In the genomic region with DNA sequence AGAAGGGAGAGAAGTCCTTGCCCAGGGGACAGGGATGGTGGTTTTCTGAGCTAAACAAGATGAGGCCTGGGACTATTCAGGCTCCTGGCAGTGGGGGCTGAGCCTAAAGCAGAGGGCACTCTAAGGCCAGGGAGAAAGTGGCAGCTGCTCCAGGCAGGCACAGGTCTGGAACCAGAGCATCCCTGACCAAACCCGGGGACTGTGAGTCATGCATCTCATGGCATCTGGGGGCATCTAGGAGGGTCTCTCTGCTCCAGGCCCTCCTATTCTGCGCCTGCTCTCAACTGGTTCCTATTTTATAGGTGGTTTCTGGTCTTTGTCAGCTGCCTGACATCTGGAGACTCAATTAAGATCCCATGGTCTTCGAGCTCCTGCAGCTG, we compare ENCODE assay signal across 11 cellular contexts. TPM values are rescaled to one million over a fixed set of nuclear protein-coding genes. Genes with fewer than 3 reads are reported as not detected.
DNase-seq lines count a peak whose midpoint lies in the region; ATAC-seq, FAIRE-seq and TF ChIP-seq lines count a peak whose summit lies in the region.
"Had no signal": no experiment of that assay in that cellular context is flagged by ENCODE, and none has a peak within 500 bp of the region (broad histone marks: within the 10 kb centered on the region; RNA-seq: fewer than 3 reads in every experiment).

No MANE protein-coding gene starts in this region.

- 52 to 95% (median 59%) methylated on average over 2 to 3 of the region's 3 CpGs for whole genome bisulfite sequencing in heart left ventricle, 4 donors

- DNase-seq in LHCN-M2 (ENCODE audit: low read depth) (peak; percentile 64), 8988T (no peak), heart left ventricle (no peak), urothelium cell line (ENCODE audit: low spot score) (no peak), NCI-H2029 (lab: John Stamatoyannopoulos, UW) (no peak)
- no peak for DNase-seq in effector memory CD4-positive, alpha-beta T cell

- H3K27ac ChIP-seq in effector memory CD4-positive, alpha-beta T cell (ENCODE audit: insufficient read depth, low read length, poor library complexity, severe bottlenecking), result peak overlapping the region; percentile 49
- peak overlapping the region in 4 of 12 donors; percentile 4 to 63 (median 44) for H3K27ac ChIP-seq in heart left ventricle
- H3K27ac ChIP-seq: dorsolateral prefrontal cortex had no signal

- H3K36me3 ChIP-seq in effector memory CD4-positive, alpha-beta T cell (ENCODE audit: control insufficient read depth, insufficient read depth, low read length), result no peaks in the 10 kb centered on the region
- no peaks in the 10 kb centered on the region for H3K36me3 ChIP-seq in skeletal muscle satellite cell (ENCODE audit: insufficient read depth, low read length)
- no peaks in the 10 kb centered on the region for H3K36me3 ChIP-seq in heart left ventricle

- H3K4me2 ChIP-seq in skeletal muscle satellite cell (ENCODE audit: low read length), result peak overlapping the region; percentile 78

- intact Hi-C loops in heart left ventricle (cut with DNase I), result no loop called here

- H3K4me3 ChIP-seq in effector memory CD4-positive, alpha-beta T cell (ENCODE audit: insufficient read depth, low read depth, low read length, poor library complexity, severe bottlenecking), result no peak overlapping the region
- H3K4me3 ChIP-seq in skeletal muscle satellite cell (ENCODE audit: low read length) (peak overlapping the region; percentile 53), heart left ventricle (no peak overlapping the region)
- H3K4me3 ChIP-seq: dorsolateral prefrontal cortex had no signal

- H3K4me1 ChIP-seq in effector memory CD4-positive, alpha-beta T cell (ENCODE audit: control insufficient read depth, insufficient read depth, low read length, poor library complexity, severe bottlenecking), result peaks cover 14% of the 10 kb centered on the region
- H3K4me1 ChIP-seq in skeletal muscle satellite cell (ENCODE audit: control insufficient read depth, insufficient read depth, low read length) (peaks cover 77% of the 10 kb centered on the region), heart left ventricle (peaks cover 0 to 24% (median 14%) of the 10 kb centered on the region in 12 donors)

- no peak for TF ChIP-seq POLR2A in heart left ventricle (IDR thresholded peaks at IDR 0.05)

- no peak for FAIRE-seq in urothelium cell line (lab: Jason Lieb, UNC)

- H3K27me3 ChIP-seq in effector memory CD4-positive, alpha-beta T cell (replicated peaks; ENCODE audit: control insufficient read depth, insufficient read depth, low read length, poor library complexity, severe bottlenecking), result no peaks in the 10 kb centered on the region
- H3K27me3 ChIP-seq in skeletal muscle satellite cell (ENCODE audit: control insufficient read depth, insufficient read depth, low read length) (no peaks in the 10 kb centered on the region), heart left ventricle (peaks cover 0 to 11% (median 0%) of the 10 kb centered on the region in 9 donors)

- peak overlapping the region; percentile 85 for H3K9ac ChIP-seq in skeletal muscle satellite cell (ENCODE audit: low read depth, low read length)

- TF ChIP-seq CTCF in heart left ventricle (IDR thresholded peaks at IDR 0.05), result no peak

- H3K9me3 ChIP-seq in effector memory CD4-positive, alpha-beta T cell (ENCODE audit: control insufficient read depth, low read length), result no peaks in the 10 kb centered on the region
- H3K9me3 ChIP-seq in skeletal muscle satellite cell (replicated peaks; ENCODE audit: low read length) (no peaks in the 10 kb centered on the region), heart left ventricle (no peaks in the 10 kb centered on the region)

- ATAC-seq in GM18498 (IDR thresholded peaks at IDR 0.05; ENCODE audit: unreplicated experiment), result peak; percentile 24
- ATAC-seq in heart left ventricle, result no peak

RNA-seq across cellular contexts. Expression of gene KRT7, which starts 11.6 kb away (rescaled TPM):
- 0.40 and 2.2 TPM in 2 replicates for total RNA-seq in LHCN-M2 (2014; rRNA removed)
- 11.4 TPM for polyA plus RNA-seq in LHCN-M2 (2012)
- total RNA-seq in skeletal muscle satellite cell (2012; rRNA removed), result 2.3 and 12.5 TPM in 2 replicates
- total RNA-seq in heart left ventricle, result 10 to 100 TPM in 1 of 9 donors, 1 to 10 TPM in 4, under 1 TPM in 2, not detected in 2; 0.20 to 56.7 (median 3.6) TPM
- polyA plus RNA-seq in heart left ventricle, result under 1 TPM in 1 of 2 donors, not detected in 1; 0.76 TPM
- total RNA-seq: mononuclear cell had no signal

RNA-seq across cellular contexts. Expression of gene KRT86, which starts 29.8 kb away (rescaled TPM):
- total RNA-seq in LHCN-M2 (2014; rRNA removed) (0.06 TPM in 1 of 2 replicates, not detected in the other), heart left ventricle (not detected)
- 0.33 TPM for polyA plus RNA-seq in LHCN-M2 (2012)
- 0.22 TPM in 1 of 2 replicates, not detected in the other for total RNA-seq in skeletal muscle satellite cell (2012; rRNA removed)
- polyA plus RNA-seq in heart left ventricle, result not detected

RNA-seq across cellular contexts. Expression of gene KRT81, which starts 46.7 kb away (rescaled TPM):
- total RNA-seq in LHCN-M2 (2014; rRNA removed), result 0.11 and 1.2 TPM in 2 replicates
- 1.6 TPM for polyA plus RNA-seq in LHCN-M2 (2012)
- under 0.01 TPM in 1 of 2 replicates, not detected in the other for total RNA-seq in skeletal muscle satellite cell (2012; rRNA removed)
- not detected for total RNA-seq in heart left ventricle
- polyA plus RNA-seq in heart left ventricle, result not detected
- total RNA-seq: mononuclear cell had no signal

RNA-seq across cellular contexts. Expression of gene KRT80, which starts 52.8 kb away (rescaled TPM):
- total RNA-seq in LHCN-M2 (2014; rRNA removed) (4.2 and 6.7 TPM in 2 replicates), heart left ventricle (1 to 10 TPM in 2 of 9 donors, under 1 TPM in 5, not detected in 2; 0.15 to 1.2 (median 0.24) TPM)
- polyA plus RNA-seq in LHCN-M2 (2012), result 18.8 TPM
- total RNA-seq in skeletal muscle satellite cell (2012; rRNA removed), result under 0.01 and 1.5 TPM in 2 replicates
- polyA plus RNA-seq in heart left ventricle, result under 1 TPM; 0.08 to 0.72 TPM
- total RNA-seq: mononuclear cell; T-helper 2 cell treated with Interferon-gamma antibody and Interleukin-4, amounts not matched to agents 100 ng/mL and 5 ng/mL, for 36 hours had no signal
